Comparison of ENCODE assay signal across 23 cellular contexts in the genomic region with DNA sequence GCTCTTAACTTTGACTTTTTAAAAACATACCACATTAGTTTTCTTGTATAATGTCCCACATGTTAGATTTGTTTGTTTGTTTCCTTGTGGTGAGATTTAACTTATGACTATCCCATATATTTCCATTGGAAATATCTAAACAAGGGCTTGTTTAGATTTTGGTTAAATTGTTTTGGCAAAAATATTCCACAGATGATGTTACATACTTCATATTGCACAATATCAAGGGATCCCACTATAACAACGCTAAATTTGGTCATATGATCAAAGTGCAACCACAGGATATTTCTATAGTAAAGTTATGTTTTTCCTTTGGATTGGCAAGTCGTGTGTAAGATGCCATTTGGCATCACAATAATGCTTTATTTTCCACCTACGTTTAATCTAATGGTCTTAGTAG.
DNase-seq lines count a peak whose midpoint lies in the region; ATAC-seq, FAIRE-seq and TF ChIP-seq lines count a peak whose summit lies in the region.
"Had no signal": no experiment of that assay in that cellular context is flagged by ENCODE, and none has a peak within 500 bp of the region (broad histone marks: within the 10 kb centered on the region; RNA-seq: fewer than 3 reads in every experiment).

No MANE protein-coding gene starts in this region.

- POLR2A ChIA-PET in PC-3 (lab: Charles Lee; ENCODE audit: unreplicated experiment), result no interaction called here
- POLR2A ChIA-PET in H1 (lab: Charles Lee; ENCODE audit: partially characterized antibody), result no interaction called here

- no peaks in the 10 kb centered on the region for H3K36me3 ChIP-seq in PC-3 (ENCODE audit: low read depth, low read length)
- H3K36me3 ChIP-seq in H1 (ENCODE audit: control insufficient read depth in 2 of 4, insufficient read depth in 4 of 4, low read length in 3 of 4), result no peaks in the 10 kb centered on the region
- no peaks in the 10 kb centered on the region for H3K36me3 ChIP-seq in mesenchymal stem cell (ENCODE audit: control insufficient read depth in 1 of 2, insufficient read depth in 2 of 2, low read depth in 1 of 2, low read length in 2 of 2)
- H3K36me3 ChIP-seq in smooth muscle cell (ENCODE audit: low read depth), result no peaks in the 10 kb centered on the region
- H3K36me3 ChIP-seq: SJCRH30 had no signal

- H3K18ac ChIP-seq in H1 (ENCODE audit: extremely low read depth, low read length) (no peak overlapping the region), mesenchymal stem cell (ENCODE audit: low read depth in 1 of 2, low read length in 2 of 2) (no peak overlapping the region)

- WGBS in H1 (ENCODE audit: extremely low coverage in 1 of 2, insufficient coverage in 1 of 2, insufficient read length in 1 of 2, insufficient replicate concordance in 2 of 2, low coverage in 1 of 2, low lambda C conversion rate in 2 of 2, missing lambda C conversion rate in 1 of 2), 2 experiments, result 89% methylated on average over 3 of the region's 3 CpGs; no CpG with 5 or more reads in 1 of the 2 experiments
- no CpG with 5 or more reads among the region's 3 CpGs for WGBS in mesenchymal stem cell
- WGBS in smooth muscle cell (ENCODE audit: low lambda C conversion rate), result 90% methylated on average over 3 of the region's 3 CpGs

- no peak overlapping the region for H4K5ac ChIP-seq in H1 (ENCODE audit: insufficient read length, low read depth, low read length)

- H3K9me3 ChIP-seq in PC-3 (ENCODE audit: low read length), result no peaks in the 10 kb centered on the region
- H3K9me3 ChIP-seq in H1 (ENCODE audit: insufficient read depth in 2 of 2, low read depth in 1 of 2, low read length in 1 of 2), result no peaks in the 10 kb centered on the region; a peak in 1 of 4 replicates
- H3K9me3 ChIP-seq in mesenchymal stem cell (ENCODE audit: control insufficient read depth, low read length), result peaks cover 5% of the 10 kb centered on the region
- no peaks in the 10 kb centered on the region for H3K9me3 ChIP-seq in smooth muscle cell (replicated peaks; ENCODE audit: low read depth)

- H3K14ac ChIP-seq in H1 (ENCODE audit: insufficient read length), result no peak overlapping the region
- H3K14ac ChIP-seq in mesenchymal stem cell (ENCODE audit: low read length in 2 of 2), result no peak overlapping the region

- H2AK5ac ChIP-seq in H1 (ENCODE audit: low read depth, low read length), result no peak overlapping the region
- H2AK5ac ChIP-seq in mesenchymal stem cell (ENCODE audit: low read length, severe bottlenecking), result no peak overlapping the region

- no peak overlapping the region for H2BK20ac ChIP-seq in H1 (ENCODE audit: low read length)

- H2BK5ac ChIP-seq in H1 (ENCODE audit: low read depth, low read length) (no peak overlapping the region), mesenchymal stem cell (ENCODE audit: low read depth, low read length, poor library complexity, severe bottlenecking) (no peak overlapping the region)

- H3K23me2 ChIP-seq in H1 (ENCODE audit: low read depth, low read length), result no peaks in the 10 kb centered on the region

- CTCF ChIA-PET in PC-3 (lab: Charles Lee), result no interaction called here
- CTCF ChIA-PET in H1 (lab: Charles Lee; ENCODE audit: partially characterized antibody), result no interaction called here

- H3F3A ChIP-seq in PC-3 (ENCODE audit: low read length, unreplicated experiment) (no peaks in the 10 kb centered on the region), smooth muscle cell (ENCODE audit: low read depth) (no peaks in the 10 kb centered on the region)

- no peak overlapping the region for H3K56ac ChIP-seq in H1 (replicated peaks; ENCODE audit: insufficient read length, low read depth, low read length)

- no peak overlapping the region for H3K9ac ChIP-seq in PC-3 (ENCODE audit: low read length)
- no peak overlapping the region for H3K9ac ChIP-seq in H1 (replicated peaks in 1 of 4; ENCODE audit: extremely low read depth in 1 of 4, low read depth in 3 of 4, low read length in 3 of 4)
- no peak overlapping the region for H3K9ac ChIP-seq in mesenchymal stem cell (ENCODE audit: low read length)
- H3K9ac ChIP-seq in smooth muscle cell (ENCODE audit: low read depth), result no peak overlapping the region

- H4K20me1 ChIP-seq in PC-3 (ENCODE audit: low read length) (no peaks in the 10 kb centered on the region), H1 (replicated peaks in 1 of 2; ENCODE audit: control insufficient read depth in 1 of 2, insufficient read depth in 2 of 2, low read length in 2 of 2) (no peaks in the 10 kb centered on the region), smooth muscle cell (ENCODE audit: low read depth) (no peaks in the 10 kb centered on the region)

- H2AFZ ChIP-seq in PC-3 (ENCODE audit: low read length), result peak overlapping the region; percentile 5; the same call in 1 of the 2 replicates
- H2AFZ ChIP-seq in H1 (ENCODE audit: low read length), result no peak overlapping the region
- H2AFZ ChIP-seq in mesenchymal stem cell (ENCODE audit: low read depth, low read length), result no peak overlapping the region
- no peak overlapping the region for H2AFZ ChIP-seq in smooth muscle cell (ENCODE audit: low read depth)

- TF ChIP-seq CTCF in PC-3 (conservative IDR thresholded peaks at IDR 0.05; ENCODE audit: low read depth, low read length) (no peak), H1 (IDR thresholded peaks at IDR 0.05; ENCODE audit: control extremely low read depth in 1 of 3, insufficient read depth in 1 of 3, low read depth in 1 of 3, low read length in 3 of 3) (no peak), smooth muscle cell (IDR thresholded peaks at IDR 0.05; ENCODE audit: borderline replicate concordance, insufficient read depth, poor library complexity, severe bottlenecking) (no peak)

- H3K4ac ChIP-seq in H1 (replicated peaks; ENCODE audit: insufficient read length, low read depth, low read length), result no peak overlapping the region
- H3K4ac ChIP-seq in mesenchymal stem cell (ENCODE audit: low read depth in 1 of 2, low read length in 2 of 2), result no peak overlapping the region

- H3K9me2 ChIP-seq in PC-3 (replicated peaks; ENCODE audit: low read length), result no peaks in the 10 kb centered on the region

- no peak overlapping the region for H3K4me3 ChIP-seq in PC-3 (ENCODE audit: low read length)
- H3K4me3 ChIP-seq in H1 (ENCODE audit: extremely low read depth in 1 of 4, insufficient read depth in 2 of 4, low read depth in 3 of 4, low read length in 4 of 4), result no peak overlapping the region
- H3K4me3 ChIP-seq in mesenchymal stem cell (ENCODE audit: insufficient read depth in 1 of 2, low read depth in 1 of 2, low read length in 2 of 2), result no peak overlapping the region
- H3K4me3 ChIP-seq in smooth muscle cell, result no peak overlapping the region
- H3K4me3 ChIP-seq: SJCRH30 had no signal

- H2BK12ac ChIP-seq in H1 (ENCODE audit: low read depth, low read length) (no peak overlapping the region), mesenchymal stem cell (ENCODE audit: low read length in 2 of 2) (no peak overlapping the region)

- H3K27ac ChIP-seq in PC-3 (ENCODE audit: low read length), result no peak overlapping the region
- no peak overlapping the region for H3K27ac ChIP-seq in H1 (ENCODE audit: low read depth, low read length)
- no peak overlapping the region for H3K27ac ChIP-seq in mesenchymal stem cell (ENCODE audit: low read length, poor library complexity, severe bottlenecking)
- H3K27ac ChIP-seq in smooth muscle cell (ENCODE audit: low read depth), result no peak overlapping the region
- H3K27ac ChIP-seq: SJCRH30 had no signal

- no peak for FAIRE-seq in H1 (lab: Jason Lieb, UNC)
- FAIRE-seq: G401.6 had no signal

- H3K79me2 ChIP-seq in PC-3 (ENCODE audit: low read length), result no peaks in the 10 kb centered on the region
- H3K79me2 ChIP-seq in H1 (ENCODE audit: control insufficient read depth in 1 of 2, insufficient read depth in 2 of 2, low read length in 2 of 2), result no peaks in the 10 kb centered on the region
- H3K79me2 ChIP-seq in smooth muscle cell (ENCODE audit: low read depth), result no peaks in the 10 kb centered on the region

- H3K4me2 ChIP-seq in PC-3 (ENCODE audit: low read length) (no peak overlapping the region), H1 (ENCODE audit: insufficient read depth in 1 of 2, low read depth in 2 of 2, low read length in 2 of 2) (no peak overlapping the region), mesenchymal stem cell (ENCODE audit: low read length, poor library complexity, severe bottlenecking) (no peak overlapping the region), smooth muscle cell (no peak overlapping the region)

- H3K79me1 ChIP-seq in H1 (ENCODE audit: low read depth, low read length), result no peaks in the 10 kb centered on the region
- H3K79me1 ChIP-seq in mesenchymal stem cell (replicated peaks; ENCODE audit: low read length, poor library complexity, severe bottlenecking), result no peaks in the 10 kb centered on the region

- BruUV-seq in PC-3 (replicated peaks; lab: Mats Ljungman, UMichigan), result no TSS peak

- no peak overlapping the region for H2BK15ac ChIP-seq in H1 (ENCODE audit: low read length)
- no peak overlapping the region for H2BK15ac ChIP-seq in mesenchymal stem cell (ENCODE audit: low read depth, poor library complexity, severe bottlenecking)

- H3K4me1 ChIP-seq in PC-3 (ENCODE audit: insufficient read depth, low read length) (peaks cover 11% of the 10 kb centered on the region), H1 (replicated peaks in 1 of 4; ENCODE audit: control insufficient read depth in 3 of 4, insufficient read depth in 4 of 4, low read length in 3 of 4) (no peaks in the 10 kb centered on the region), mesenchymal stem cell (ENCODE audit: control insufficient read depth, insufficient read depth, low read depth, low read length) (peaks cover 1% of the 10 kb centered on the region), smooth muscle cell (ENCODE audit: low read depth) (no peaks in the 10 kb centered on the region)
- H3K4me1 ChIP-seq: SJCRH30 had no signal

- no peak overlapping the region for H4K91ac ChIP-seq in H1 (replicated peaks; ENCODE audit: insufficient read length, low read length)
- no peak overlapping the region for H4K91ac ChIP-seq in mesenchymal stem cell (ENCODE audit: low read length)

- TF ChIP-seq POLR2A in H1 (IDR thresholded peaks at IDR 0.05; ENCODE audit: control extremely low read depth in 1 of 2, low read depth in 2 of 2, low read length in 2 of 2), result no peak

- no peak overlapping the region for H2BK120ac ChIP-seq in H1 (replicated peaks; ENCODE audit: low read depth, low read length)
- no peak overlapping the region for H2BK120ac ChIP-seq in mesenchymal stem cell (ENCODE audit: low read depth, low read length)

- H3K27me3 ChIP-seq in PC-3 (ENCODE audit: low read length) (no peaks in the 10 kb centered on the region), H1 (replicated peaks in 1 of 4; ENCODE audit: control insufficient read depth in 3 of 4, extremely low read depth in 1 of 4, insufficient read depth in 3 of 4, low read length in 3 of 4) (no peaks in the 10 kb centered on the region), mesenchymal stem cell (ENCODE audit: control insufficient read depth in 1 of 2, insufficient read depth in 1 of 2, low read length in 2 of 2) (no peaks in the 10 kb centered on the region), smooth muscle cell (ENCODE audit: low read depth) (no peaks in the 10 kb centered on the region)
- H3K27me3 ChIP-seq: SJCRH30 had no signal

- TF ChIP-seq RAD21 in H1 (IDR thresholded peaks at IDR 0.05 in 1 of 2, conservative IDR thresholded peaks at IDR 0.05 in 1 of 2; ENCODE audit: low read depth in 2 of 2, low read length in 2 of 2), result no peak

- intact Hi-C loops in PC-3 (cut with micrococcal nuclease) (no loop called here), posterior cingulate gyrus (cut with DNase I) (no loop called here)

- TF ChIP-seq EP300 in H1 (IDR thresholded peaks at IDR 0.05; ENCODE audit: borderline replicate concordance in 1 of 2, low read depth in 2 of 2, low read length in 2 of 2), result no peak

- no peak for ATAC-seq in PC-3
- ATAC-seq: Right ventricle myocardium inferior had no signal

- H3K23ac ChIP-seq in H1 (ENCODE audit: insufficient read length), result no peak overlapping the region
- H3K23ac ChIP-seq in mesenchymal stem cell (ENCODE audit: low read length in 2 of 2), result no peak overlapping the region

- DNase-seq in HCEC 1CT (peak; percentile 79), PC-3 (no peak), H1 (ENCODE audit: low read depth in 1 of 2, low spot score in 2 of 2) (no peak), mesenchymal stem cell (peak; percentile 5), NCI-H345 (lab: John Stamatoyannopoulos, UW) (no peak), posterior cingulate gyrus (no peak), smooth muscle cell (lab: John Stamatoyannopoulos, UW; ENCODE audit: unreplicated experiment) (no peak)
- DNase-seq: C1 segment of cervical spinal cord; CD4-positive, alpha-beta memory T cell; COR-L47; GOT3; KBM-7; MM.1S; NCI-H1092; NCI-H1417 treated with DMSO at 0.1 percent for 48 hours; NCI-H1694 treated with DMSO at 0.1 percent for 48 hours; NCI-H2081; NCI-H2171; NCI-H226; NCI-H748 treated with DMSO at 0.1 percent for 48 hours; SJCRH30 had no signal

- H4K8ac ChIP-seq in H1 (ENCODE audit: extremely low read depth, insufficient read depth, low read length) (no peak overlapping the region), mesenchymal stem cell (ENCODE audit: low read length) (no peak overlapping the region)

Comparison
In these comparisons a context has a peak if more than half of its experiments do, and no peak if none do; other contexts are left out.
1. DNase-seq: peak in HCEC 1CT (single experiment) and mesenchymal stem cell (single experiment); none in PC-3 (single experiment), H1 (0 of 2), NCI-H345 (single experiment), posterior cingulate gyrus (0 of 10) and smooth muscle cell (single experiment).